8 cellular contexts compared by ENCODE assay signal in genomic region chr13:106507560-106508274, GRCh38. TPM values are rescaled to one million over a fixed set of nuclear protein-coding genes. Genes with fewer than 3 reads are reported as not detected.
A peak's percentile ranks its signal among the peaks of the same experiment; 100 is the strongest.
DNase-seq lines count a peak whose midpoint lies in the region; ATAC-seq and TF ChIP-seq lines count a peak whose summit lies in the region.

No MANE protein-coding gene starts in this region.

- TF ChIP-seq CTCF in dorsolateral prefrontal cortex (IDR thresholded peaks at IDR 0.05 in 54 of 56, conservative IDR thresholded peaks at IDR 0.05 in 2 of 56; ENCODE audit: low read depth in 1 of 56, partially characterized antibody in 56 of 56) (peak in 4 of 56 donors; percentile 7 to 27 (median 19)), retinal pigment epithelial cell (conservative IDR thresholded peaks at IDR 0.05; ENCODE audit: low read depth, low read length) (no peak), body of pancreas (IDR thresholded peaks at IDR 0.05) (no peak)

- TF ChIP-seq POLR2A in body of pancreas (IDR thresholded peaks at IDR 0.05): no peak

- WGBS in body of pancreas, 2 donors: 73 to 86% methylated on average over 11 of the region's 11 CpGs

- H3K36me3 ChIP-seq in HUES48 (ENCODE audit: control insufficient read depth, insufficient read depth, low read length): peaks cover 7% of the 10 kb centered on the region; the same call in 1 of the 2 replicates
- H3K36me3 ChIP-seq in body of pancreas (replicated peaks in 1 of 2; ENCODE audit: insufficient read depth in 1 of 2, low read depth in 2 of 2): no peaks in the 10 kb centered on the region

- intact Hi-C loops in dorsolateral prefrontal cortex (cut with DNase I): no loop called here
- intact Hi-C loops in body of pancreas (cut with DNase I): no loop called here

- no peak overlapping the region for H3K4me3 ChIP-seq in HUES48 (ENCODE audit: low read depth, low read length)
- H3K4me3 ChIP-seq in dorsolateral prefrontal cortex: peak overlapping the region in 57 of 59 donors; percentile 1 to 64 (median 36)
- H3K4me3 ChIP-seq in retinal pigment epithelial cell (ENCODE audit: low read length): no peak overlapping the region
- no peak overlapping the region for H3K4me3 ChIP-seq in body of pancreas

- no peak for DNase-seq in activated CD4-positive, CD25-positive, alpha-beta regulatory T cell (lab: John Stamatoyannopoulos, UW)
- DNase-seq in dorsolateral prefrontal cortex (peak in 1 of 10 donors; percentile 50), retinal pigment epithelial cell (ENCODE audit: low read depth) (peak; percentile 70), body of pancreas (no peak), NCI-H1436 treated with DMSO at 0.1 percent for 48 hours (lab: John Stamatoyannopoulos, UW) (no peak)
- DNase-seq in activated CD8-positive, alpha-beta memory T cell treated with anti-CD3 and anti-CD28 coated beads, Interleukin-2, amount 50 U/mL, for 4 hours: no peak

- H3K9me3 ChIP-seq in HUES48 (ENCODE audit: control insufficient read depth, insufficient read depth, low read length): no peaks in the 10 kb centered on the region
- H3K9me3 ChIP-seq in body of pancreas: no peaks in the 10 kb centered on the region

- H3K9ac ChIP-seq in HUES48 (ENCODE audit: low read depth, low read length): 0 out of 2 replicates have a peak overlapping the region, but pooled peaks have one; percentile 0

- H3K4me1 ChIP-seq in HUES48 (ENCODE audit: control insufficient read depth, insufficient read depth, low read length): peaks cover 23% of the 10 kb centered on the region
- no peaks in the 10 kb centered on the region for H3K4me1 ChIP-seq in body of pancreas

- H3K27me3 ChIP-seq in HUES48 (ENCODE audit: control insufficient read depth, insufficient read depth, low read length) (no peaks in the 10 kb centered on the region), dorsolateral prefrontal cortex (no peaks in the 10 kb centered on the region), body of pancreas (no peaks in the 10 kb centered on the region)

- peak; percentile 43 to 53 for ATAC-seq in activated CD4-positive, CD25-positive, alpha-beta regulatory T cell treated with anti-CD3 and anti-CD28 coated beads, Interleukin-2, amount 50 U/mL, for 24 hours
- no peak for ATAC-seq in body of pancreas

- H3K27ac ChIP-seq in HUES48 (ENCODE audit: low read depth, low read length) (peak overlapping the region; percentile 45), dorsolateral prefrontal cortex (peak overlapping the region; percentile 28 to 96 (median 89)), body of pancreas (no peak overlapping the region)

RNA-seq across cellular contexts. Expression of gene EFNB2, which starts 27.7 kb away (rescaled TPM):
- total RNA-seq in dorsolateral prefrontal cortex: 10 to 100 TPM; 19.0 to 43.3 (median 29.8) TPM
- total RNA-seq in body of pancreas: 1 to 10 TPM; 4.6 to 6.7 TPM

Comparison
In these comparisons a context has a peak if more than half of its experiments do, and no peak if none do; other contexts are left out.
1. H3K27ac ChIP-seq: peak in HUES48 (single experiment) and dorsolateral prefrontal cortex (59 of 59); none in body of pancreas (0 of 4).
2. H3K4me3 ChIP-seq: peak in dorsolateral prefrontal cortex (57 of 59); none in HUES48 (single experiment), retinal pigment epithelial cell (single experiment) and body of pancreas (0 of 2).